ENCODE assay signal across 9 cellular contexts in genomic region chr10:13536674-13537366, GRCh38. TPM values are rescaled to one million over a fixed set of nuclear protein-coding genes. Genes with fewer than 3 reads are reported as not detected.
DNase-seq lines count a peak whose midpoint lies in the region; ATAC-seq and TF ChIP-seq lines count a peak whose summit lies in the region.
"Had no signal": no experiment of that assay in that cellular context is flagged by ENCODE, and none has a peak within 500 bp of the region (broad histone marks: within the 10 kb centered on the region; RNA-seq: fewer than 3 reads in every experiment).

No MANE protein-coding gene starts in this region.

- H3K27me3 Mint-ChIP-seq in activated CD4-positive, alpha-beta T cell treated with anti-CD3 and anti-CD28 coated beads, Interleukin-2, amount 10 ng/mL, durations not matched to agents 24 days and 14 days = peaks cover 27% of the 10 kb centered on the region

- intact Hi-C loops in activated CD4-positive, alpha-beta T cell treated with anti-CD3 and anti-CD28 coated beads, Interleukin-2, amount 10 ng/mL, durations not matched to agents 24 days and 14 days (cut with micrococcal nuclease) = loop anchor here (2.0 kb wide), 1 partner anchor 164 kb away; no protein-coding TSS in a partner anchor

- no peak overlapping the region for H3K27ac Mint-ChIP-seq in activated CD4-positive, alpha-beta T cell treated with anti-CD3 and anti-CD28 coated beads, Interleukin-2, amount 10 ng/mL, durations not matched to agents 24 days and 14 days
- H3K27ac Mint-ChIP-seq: activated naive CD4-positive, alpha-beta T cell treated with anti-CD3 and anti-CD28 coated beads, Interleukin-2, amount 50 U/mL, for 24 hours had no signal

- no peak overlapping the region for H2AFZ ChIP-seq in MM.1S (ENCODE audit: low read length)
- H2AFZ ChIP-seq in parathyroid adenoma = no peak overlapping the region

- H3K9me3 Mint-ChIP-seq in activated CD4-positive, alpha-beta T cell treated with anti-CD3 and anti-CD28 coated beads, Interleukin-2, amount 10 ng/mL, durations not matched to agents 24 days and 14 days = no peaks in the 10 kb centered on the region
- H3K9me3 Mint-ChIP-seq: activated naive CD4-positive, alpha-beta T cell treated with anti-CD3 and anti-CD28 coated beads, Interleukin-2, amount 50 U/mL, for 24 hours had no signal

- H3K4me3 ChIP-seq in MM.1S (ENCODE audit: low read length) = no peak overlapping the region
- H3K4me3 ChIP-seq in SJSA1 = no peak overlapping the region
- no peak overlapping the region for H3K4me3 ChIP-seq in fibroblast of villous mesenchyme (ENCODE audit: low read depth, low read length)
- H3K4me3 ChIP-seq in parathyroid adenoma (ENCODE audit: low read depth, low read length) = no peak overlapping the region
- H3K4me3 ChIP-seq in coronary artery = no peak overlapping the region

- H3K27me3 ChIP-seq in MM.1S (replicated peaks; ENCODE audit: insufficient read depth, low read length) = no peaks in the 10 kb centered on the region
- H3K27me3 ChIP-seq in SJSA1 (replicated peaks) = peaks cover 35% of the 10 kb centered on the region
- no peaks in the 10 kb centered on the region for H3K27me3 ChIP-seq in parathyroid adenoma (ENCODE audit: control insufficient read depth, insufficient read depth, low read length)

- no peaks in the 10 kb centered on the region for H3K36me3 Mint-ChIP-seq in activated CD4-positive, alpha-beta T cell treated with anti-CD3 and anti-CD28 coated beads, Interleukin-2, amount 10 ng/mL, durations not matched to agents 24 days and 14 days (ENCODE audit: low read depth)

- H3K27ac ChIP-seq in MM.1S (ENCODE audit: low read length) (no peak overlapping the region), SJSA1 (no peak overlapping the region), parathyroid adenoma (no peak overlapping the region), coronary artery (no peak overlapping the region)

- no peaks in the 10 kb centered on the region for H3K79me2 ChIP-seq in MM.1S (ENCODE audit: low read length)
- H3K79me2 ChIP-seq in parathyroid adenoma = no peaks in the 10 kb centered on the region

- H3K36me3 ChIP-seq in MM.1S (replicated peaks; ENCODE audit: insufficient read depth, low read length) = no peaks in the 10 kb centered on the region
- H3K36me3 ChIP-seq in SJSA1 = no peaks in the 10 kb centered on the region
- H3K36me3 ChIP-seq in parathyroid adenoma (ENCODE audit: control insufficient read depth, insufficient read depth, low read length) = no peaks in the 10 kb centered on the region

- H3K9ac ChIP-seq in MM.1S (ENCODE audit: low read length) (no peak overlapping the region), parathyroid adenoma (no peak overlapping the region)

- H3K9me3 ChIP-seq in MM.1S (replicated peaks; ENCODE audit: insufficient read depth, low read length) = no peaks in the 10 kb centered on the region
- H3K9me3 ChIP-seq in SJSA1 (replicated peaks) = no peaks in the 10 kb centered on the region
- H3K9me3 ChIP-seq in parathyroid adenoma (ENCODE audit: control insufficient read depth, low read length) = no peaks in the 10 kb centered on the region

- TF ChIP-seq CTCF in MM.1S (IDR thresholded peaks at IDR 0.05; ENCODE audit: low read length) = peak; percentile 37
- peak; percentile 65 for TF ChIP-seq CTCF in fibroblast of villous mesenchyme (IDR thresholded peaks at IDR 0.05; ENCODE audit: insufficient read depth, low read depth, low read length)
- peak; percentile 65 for TF ChIP-seq CTCF in parathyroid adenoma (IDR thresholded peaks at IDR 0.05)
- no peak for TF ChIP-seq CTCF in coronary artery (IDR thresholded peaks at IDR 0.05)

- no peaks in the 10 kb centered on the region for H4K20me1 ChIP-seq in MM.1S (ENCODE audit: insufficient read depth, low read length)

- no peaks in the 10 kb centered on the region for H3K4me1 Mint-ChIP-seq in activated CD4-positive, alpha-beta T cell treated with anti-CD3 and anti-CD28 coated beads, Interleukin-2, amount 10 ng/mL, durations not matched to agents 24 days and 14 days
- H3K4me1 Mint-ChIP-seq: activated naive CD4-positive, alpha-beta T cell treated with anti-CD3 and anti-CD28 coated beads, Interleukin-2, amount 50 U/mL, for 24 hours had no signal

- H3K9me2 ChIP-seq in MM.1S (replicated peaks; ENCODE audit: insufficient read depth, low read length) = no peaks in the 10 kb centered on the region

- no peaks in the 10 kb centered on the region for H3F3A ChIP-seq in MM.1S (ENCODE audit: insufficient read depth, low read length)

- no peak overlapping the region for H3K4me2 ChIP-seq in MM.1S (ENCODE audit: low read depth, low read length)
- H3K4me2 ChIP-seq in parathyroid adenoma (ENCODE audit: low read length) = no peak overlapping the region

- no peak overlapping the region for H3K4me3 Mint-ChIP-seq in activated CD4-positive, alpha-beta T cell treated with anti-CD3 and anti-CD28 coated beads, Interleukin-2, amount 10 ng/mL, durations not matched to agents 24 days and 14 days
- H3K4me3 Mint-ChIP-seq: activated naive CD4-positive, alpha-beta T cell treated with anti-CD3 and anti-CD28 coated beads, Interleukin-2, amount 50 U/mL, for 24 hours had no signal

- DNase-seq in activated CD4-positive, alpha-beta T cell treated with anti-CD3 and anti-CD28 coated beads, Interleukin-2, amount 10 ng/mL, durations not matched to agents 24 days and 14 days = peak; percentile 70
- DNase-seq in activated CD4-positive, alpha-beta T cell treated with anti-CD3 and anti-CD28 coated beads for 4 hours = no peak
- DNase-seq in MM.1S (peak; percentile 25), SJSA1 (ENCODE audit: low read depth in 1 of 2, low spot score in 2 of 2) (peak; percentile 36 to 65), fibroblast of villous mesenchyme (ENCODE audit: low read depth) (peak; percentile 46), coronary artery (ENCODE audit: low spot score) (no peak)

- ATAC-seq in HG03108 (IDR thresholded peaks at IDR 0.05; ENCODE audit: unreplicated experiment) = no peak

- H3K4me1 ChIP-seq in MM.1S (ENCODE audit: low read length) (no peaks in the 10 kb centered on the region), SJSA1 (replicated peaks) (no peaks in the 10 kb centered on the region), parathyroid adenoma (no peaks in the 10 kb centered on the region)

RNA-seq across cellular contexts. Expression of gene BEND7, which starts 8.0 kb away (rescaled TPM):
- total RNA-seq in activated CD4-positive, alpha-beta T cell treated with anti-CD3 and anti-CD28 coated beads, Interleukin-2, amount 10 ng/mL, durations not matched to agents 24 days and 14 days = not detected in 2 replicates
- 3.1 and 6.8 TPM in 2 replicates for total RNA-seq in SJSA1 (2014; rRNA removed; shearing (Covaris generic))
- under 0.01 and 0.64 TPM in 2 replicates for total RNA-seq in fibroblast of villous mesenchyme

RNA-seq across cellular contexts. Expression of gene PRPF18, which starts 49.9 kb away (rescaled TPM):
- total RNA-seq in activated CD4-positive, alpha-beta T cell treated with anti-CD3 and anti-CD28 coated beads, Interleukin-2, amount 10 ng/mL, durations not matched to agents 24 days and 14 days = 21.5 and 23.4 TPM in 2 replicates
- total RNA-seq in SJSA1 (2014; rRNA removed; shearing (Covaris generic)) = 50.4 and 54.8 TPM in 2 replicates
- 31.6 and 37.1 TPM in 2 replicates for total RNA-seq in fibroblast of villous mesenchyme

Comparison
In these comparisons a context has a peak if more than half of its experiments do, and no peak if none do; other contexts are left out.
1. DNase-seq: peak in activated CD4-positive, alpha-beta T cell treated with anti-CD3 and anti-CD28 coated beads, Interleukin-2, amount 10 ng/mL, durations not matched to agents 24 days and 14 days (single experiment), MM.1S (single experiment), SJSA1 (2 of 2) and fibroblast of villous mesenchyme (single experiment); none in activated CD4-positive, alpha-beta T cell treated with anti-CD3 and anti-CD28 coated beads for 4 hours (0 of 2) and coronary artery (single experiment).